Comparison of ENCODE assay signal across 19 cellular contexts in genomic region chr6:134631398-134631924, GRCh38.
DNase-seq lines count a peak whose midpoint lies in the region; ATAC-seq and TF ChIP-seq lines count a peak whose summit lies in the region.
"Had no signal": no experiment of that assay in that cellular context is flagged by ENCODE, and none has a peak within 500 bp of the region (broad histone marks: within the 10 kb centered on the region; RNA-seq: fewer than 3 reads in every experiment).

No MANE protein-coding gene starts in this region.

- no peak for TF ChIP-seq EP300 in esophagus muscularis mucosa (IDR thresholded peaks at IDR 0.05)

- TF ChIP-seq POLR2A in esophagus muscularis mucosa (IDR thresholded peaks at IDR 0.05; ENCODE audit: low read depth) = no peak

- whole genome bisulfite sequencing in esophagus muscularis mucosa = 91% methylated on average over 1 of the region's 1 CpG

- H3K4me1 Mint-ChIP-seq in memory B cell = peaks cover 19% of the 10 kb centered on the region

- no peaks in the 10 kb centered on the region for H3K27me3 Mint-ChIP-seq in memory B cell

- no peaks in the 10 kb centered on the region for H3K27me3 ChIP-seq in esophagus muscularis mucosa

- peak overlapping the region; percentile 88 for H3K27ac ChIP-seq in cingulate gyrus (ENCODE audit: low read depth, low read length)
- peak overlapping the region; percentile 79 for H3K27ac ChIP-seq in temporal lobe (ENCODE audit: low read depth, low read length)
- no peak overlapping the region for H3K27ac ChIP-seq in esophagus muscularis mucosa (replicated peaks in 1 of 4)
- H3K27ac ChIP-seq: HL-60, RWPE1 had no signal

- H3K4me1 ChIP-seq in esophagus muscularis mucosa = no peaks in the 10 kb centered on the region

- no peak for TF ChIP-seq CTCF in LNCaP clone FGC (IDR thresholded peaks at IDR 0.05; ENCODE audit: control insufficient read depth, extremely low read depth, insufficient read depth)
- no peak for TF ChIP-seq CTCF in esophagus muscularis mucosa (IDR thresholded peaks at IDR 0.05)

- no peaks in the 10 kb centered on the region for H3K9me3 Mint-ChIP-seq in memory B cell
- H3K9me3 Mint-ChIP-seq: HFFc6 had no signal

- H3K36me3 ChIP-seq in esophagus muscularis mucosa = no peaks in the 10 kb centered on the region

- no peak for ATAC-seq in memory B cell (ENCODE audit: low read depth)
- ATAC-seq: PC-3, SK-N-SH treated with all-trans-retinoic acid at 6 μM for 48 hours had no signal

- no peaks in the 10 kb centered on the region for H3K36me3 Mint-ChIP-seq in memory B cell

- H3K4me3 ChIP-seq in LNCaP clone FGC (ENCODE audit: low read depth, low read length) = no peak overlapping the region
- no peak overlapping the region for H3K4me3 ChIP-seq in esophagus muscularis mucosa

- DNase-seq in LNCaP clone FGC (ENCODE audit: low read depth) (peak; percentile 7), memory B cell (ENCODE audit: low spot score in 2 of 2) (no peak), NCI-H526 treated with DMSO at 0.1 percent for 48 hours (lab: John Stamatoyannopoulos, UW) (no peak), esophagus muscularis mucosa (ENCODE audit: extremely low spot score) (no peak)
- DNase-seq in activated CD8-positive, alpha-beta memory T cell treated with anti-CD3 and anti-CD28 coated beads for 24 hours = no peak
- DNase-seq: HFFc6, IMR-90, Kasumi-1, NCI-H1092 treated with DMSO at 0.1 percent for 48 hours, NCI-H146, NCI-H2029 treated with DMSO at 0.1 percent for 48 hours, NCI-H2171, NCI-H446, PC-3 had no signal

- intact Hi-C loops in esophagus muscularis mucosa (cut with DNase I) = no loop called here

- H3K27ac Mint-ChIP-seq in memory B cell = peak overlapping the region; percentile 35
- H3K27ac Mint-ChIP-seq: HFFc6 had no signal

- no peaks in the 10 kb centered on the region for H3K9me3 ChIP-seq in esophagus muscularis mucosa

- no peak overlapping the region for H3K4me3 Mint-ChIP-seq in memory B cell
- H3K4me3 Mint-ChIP-seq: HFFc6 had no signal

Comparison
In these comparisons a context has a peak if more than half of its experiments do, and no peak if none do; other contexts are left out.
1. H3K27ac ChIP-seq: peak in cingulate gyrus (single experiment) and temporal lobe (single experiment); none in esophagus muscularis mucosa (0 of 4).